2 cellular contexts compared by ENCODE assay signal in the genomic region with DNA sequence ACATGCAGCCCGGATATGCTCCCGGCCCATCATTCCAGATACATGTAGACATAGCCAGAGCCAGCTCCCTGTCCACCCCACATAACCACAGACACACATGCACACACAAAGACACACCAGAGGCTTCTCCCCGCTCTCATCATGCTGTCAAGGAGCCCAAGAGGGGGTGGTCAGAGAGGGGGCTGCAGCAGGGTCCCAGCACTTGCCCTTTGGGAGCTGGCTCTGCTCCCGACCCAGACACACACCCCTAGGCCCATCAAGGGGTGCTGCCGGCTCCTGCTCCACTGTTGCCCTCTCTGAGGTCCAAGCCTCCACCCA.
TF ChIP-seq lines count a peak whose summit lies in the region.

No MANE protein-coding gene starts in this region.

TF ChIP-seq in IMR-90, 13 proteins besides CTCF, POLR2A, EP300 and RAD21:
- TF ChIP-seq RCOR1 (IDR thresholded peaks at IDR 0.05; ENCODE audit: insufficient replicate concordance, low read length) (no peak), CEBPB (IDR thresholded peaks at IDR 0.05; ENCODE audit: low read depth, low read length) (no peak), MAFK (IDR thresholded peaks at IDR 0.05; ENCODE audit: low read depth, low read length) (no peak), FOS (IDR thresholded peaks at IDR 0.05; ENCODE audit: low read depth, low read length) (no peak), ELK1 (IDR thresholded peaks at IDR 0.05; ENCODE audit: borderline replicate concordance, low read depth, low read length) (no peak), SMC3 (IDR thresholded peaks at IDR 0.05; ENCODE audit: low read depth, low read length) (no peak), MAZ (IDR thresholded peaks at IDR 0.05; ENCODE audit: borderline replicate concordance, low read depth, low read length) (no peak), BHLHE40 (IDR thresholded peaks at IDR 0.05; ENCODE audit: low read depth, low read length) (no peak), CHD1 (IDR thresholded peaks at IDR 0.05; ENCODE audit: low read depth, low read length) (no peak), MXI1 (IDR thresholded peaks at IDR 0.05; ENCODE audit: borderline replicate concordance, low read depth, low read length) (no peak), RFX5 (IDR thresholded peaks at IDR 0.05; ENCODE audit: low read depth, low read length) (no peak), NFE2L2 (IDR thresholded peaks at IDR 0.05; ENCODE audit: low read depth, low read length) (no peak)
- TF ChIP-seq, protein P1, sequence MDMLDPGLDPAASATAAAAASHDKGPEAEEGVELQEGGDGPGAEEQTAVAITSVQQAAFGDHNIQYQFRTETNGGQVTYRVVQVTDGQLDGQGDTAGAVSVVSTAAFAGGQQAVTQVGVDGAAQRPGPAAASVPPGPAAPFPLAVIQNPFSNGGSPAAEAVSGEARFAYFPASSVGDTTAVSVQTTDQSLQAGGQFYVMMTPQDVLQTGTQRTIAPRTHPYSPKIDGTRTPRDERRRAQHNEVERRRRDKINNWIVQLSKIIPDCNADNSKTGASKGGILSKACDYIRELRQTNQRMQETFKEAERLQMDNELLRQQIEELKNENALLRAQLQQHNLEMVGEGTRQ (IDR thresholded peaks at IDR 0.05; ENCODE audit: low read depth, low read length), result no peak

TF ChIP-seq in HepG2, 621 proteins besides CTCF, POLR2A, EP300 and RAD21:
- TF ChIP-seq FOXO1 (CRISPR knock-in tag; IDR thresholded peaks at IDR 0.05), result no peak
- no peak for TF ChIP-seq XBP1 (CRISPR knock-in tag; IDR thresholded peaks at IDR 0.05)
- TF ChIP-seq FOXM1 (CRISPR knock-in tag; IDR thresholded peaks at IDR 0.05), result no peak
- no peak for TF ChIP-seq ZBTB3 (CRISPR knock-in tag; IDR thresholded peaks at IDR 0.05; ENCODE audit: borderline replicate concordance, low read depth)
